In the genomic region with DNA sequence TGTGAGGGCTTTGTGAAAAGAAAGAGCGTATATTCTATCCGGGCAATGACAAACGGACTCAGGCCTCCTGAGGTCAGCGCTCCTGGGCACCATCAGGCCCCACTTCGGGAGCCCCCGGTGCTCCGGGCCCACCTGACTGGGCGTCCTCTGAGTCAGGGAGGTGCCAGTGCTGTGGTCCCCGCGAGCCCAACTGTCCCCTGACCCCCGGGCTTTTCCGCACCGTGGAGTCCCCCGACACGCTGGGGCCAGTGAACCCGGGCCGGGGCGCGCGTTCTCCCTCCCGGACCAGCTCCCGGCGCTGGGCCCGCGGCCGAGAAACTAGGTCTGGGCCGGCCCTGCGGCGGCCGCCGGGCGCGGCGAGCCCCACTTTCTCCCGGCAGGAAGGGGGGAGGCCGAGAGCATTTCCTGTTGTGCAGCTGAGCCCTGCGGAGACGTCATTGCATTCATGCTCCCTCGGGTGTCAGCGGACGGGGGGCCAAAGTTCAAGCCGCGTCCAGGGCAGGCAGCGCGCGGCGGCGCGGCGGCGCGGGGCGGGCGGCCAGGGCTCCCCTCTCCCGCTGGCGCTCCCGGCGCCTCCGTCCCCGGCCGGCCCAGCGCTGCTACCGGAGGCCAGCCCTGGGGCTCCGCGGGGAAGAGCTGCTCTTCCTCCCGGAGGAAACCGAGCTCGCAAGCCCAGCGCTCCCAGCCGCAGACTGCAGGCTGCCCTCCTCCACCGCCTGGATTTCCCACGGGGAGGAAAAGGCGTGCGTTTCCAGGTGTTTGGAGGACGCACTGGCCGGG, we compare ENCODE assay signal across 1 cellular context.
A peak's percentile ranks its signal among the peaks of the same experiment; 100 is the strongest.
TF ChIP-seq lines count a peak whose summit lies in the region.

No MANE protein-coding gene starts in this region.

TF ChIP-seq in GM23338, 12 proteins besides CTCF, POLR2A, EP300 and RAD21 (continued from another document):
- TF ChIP-seq, protein P1, sequence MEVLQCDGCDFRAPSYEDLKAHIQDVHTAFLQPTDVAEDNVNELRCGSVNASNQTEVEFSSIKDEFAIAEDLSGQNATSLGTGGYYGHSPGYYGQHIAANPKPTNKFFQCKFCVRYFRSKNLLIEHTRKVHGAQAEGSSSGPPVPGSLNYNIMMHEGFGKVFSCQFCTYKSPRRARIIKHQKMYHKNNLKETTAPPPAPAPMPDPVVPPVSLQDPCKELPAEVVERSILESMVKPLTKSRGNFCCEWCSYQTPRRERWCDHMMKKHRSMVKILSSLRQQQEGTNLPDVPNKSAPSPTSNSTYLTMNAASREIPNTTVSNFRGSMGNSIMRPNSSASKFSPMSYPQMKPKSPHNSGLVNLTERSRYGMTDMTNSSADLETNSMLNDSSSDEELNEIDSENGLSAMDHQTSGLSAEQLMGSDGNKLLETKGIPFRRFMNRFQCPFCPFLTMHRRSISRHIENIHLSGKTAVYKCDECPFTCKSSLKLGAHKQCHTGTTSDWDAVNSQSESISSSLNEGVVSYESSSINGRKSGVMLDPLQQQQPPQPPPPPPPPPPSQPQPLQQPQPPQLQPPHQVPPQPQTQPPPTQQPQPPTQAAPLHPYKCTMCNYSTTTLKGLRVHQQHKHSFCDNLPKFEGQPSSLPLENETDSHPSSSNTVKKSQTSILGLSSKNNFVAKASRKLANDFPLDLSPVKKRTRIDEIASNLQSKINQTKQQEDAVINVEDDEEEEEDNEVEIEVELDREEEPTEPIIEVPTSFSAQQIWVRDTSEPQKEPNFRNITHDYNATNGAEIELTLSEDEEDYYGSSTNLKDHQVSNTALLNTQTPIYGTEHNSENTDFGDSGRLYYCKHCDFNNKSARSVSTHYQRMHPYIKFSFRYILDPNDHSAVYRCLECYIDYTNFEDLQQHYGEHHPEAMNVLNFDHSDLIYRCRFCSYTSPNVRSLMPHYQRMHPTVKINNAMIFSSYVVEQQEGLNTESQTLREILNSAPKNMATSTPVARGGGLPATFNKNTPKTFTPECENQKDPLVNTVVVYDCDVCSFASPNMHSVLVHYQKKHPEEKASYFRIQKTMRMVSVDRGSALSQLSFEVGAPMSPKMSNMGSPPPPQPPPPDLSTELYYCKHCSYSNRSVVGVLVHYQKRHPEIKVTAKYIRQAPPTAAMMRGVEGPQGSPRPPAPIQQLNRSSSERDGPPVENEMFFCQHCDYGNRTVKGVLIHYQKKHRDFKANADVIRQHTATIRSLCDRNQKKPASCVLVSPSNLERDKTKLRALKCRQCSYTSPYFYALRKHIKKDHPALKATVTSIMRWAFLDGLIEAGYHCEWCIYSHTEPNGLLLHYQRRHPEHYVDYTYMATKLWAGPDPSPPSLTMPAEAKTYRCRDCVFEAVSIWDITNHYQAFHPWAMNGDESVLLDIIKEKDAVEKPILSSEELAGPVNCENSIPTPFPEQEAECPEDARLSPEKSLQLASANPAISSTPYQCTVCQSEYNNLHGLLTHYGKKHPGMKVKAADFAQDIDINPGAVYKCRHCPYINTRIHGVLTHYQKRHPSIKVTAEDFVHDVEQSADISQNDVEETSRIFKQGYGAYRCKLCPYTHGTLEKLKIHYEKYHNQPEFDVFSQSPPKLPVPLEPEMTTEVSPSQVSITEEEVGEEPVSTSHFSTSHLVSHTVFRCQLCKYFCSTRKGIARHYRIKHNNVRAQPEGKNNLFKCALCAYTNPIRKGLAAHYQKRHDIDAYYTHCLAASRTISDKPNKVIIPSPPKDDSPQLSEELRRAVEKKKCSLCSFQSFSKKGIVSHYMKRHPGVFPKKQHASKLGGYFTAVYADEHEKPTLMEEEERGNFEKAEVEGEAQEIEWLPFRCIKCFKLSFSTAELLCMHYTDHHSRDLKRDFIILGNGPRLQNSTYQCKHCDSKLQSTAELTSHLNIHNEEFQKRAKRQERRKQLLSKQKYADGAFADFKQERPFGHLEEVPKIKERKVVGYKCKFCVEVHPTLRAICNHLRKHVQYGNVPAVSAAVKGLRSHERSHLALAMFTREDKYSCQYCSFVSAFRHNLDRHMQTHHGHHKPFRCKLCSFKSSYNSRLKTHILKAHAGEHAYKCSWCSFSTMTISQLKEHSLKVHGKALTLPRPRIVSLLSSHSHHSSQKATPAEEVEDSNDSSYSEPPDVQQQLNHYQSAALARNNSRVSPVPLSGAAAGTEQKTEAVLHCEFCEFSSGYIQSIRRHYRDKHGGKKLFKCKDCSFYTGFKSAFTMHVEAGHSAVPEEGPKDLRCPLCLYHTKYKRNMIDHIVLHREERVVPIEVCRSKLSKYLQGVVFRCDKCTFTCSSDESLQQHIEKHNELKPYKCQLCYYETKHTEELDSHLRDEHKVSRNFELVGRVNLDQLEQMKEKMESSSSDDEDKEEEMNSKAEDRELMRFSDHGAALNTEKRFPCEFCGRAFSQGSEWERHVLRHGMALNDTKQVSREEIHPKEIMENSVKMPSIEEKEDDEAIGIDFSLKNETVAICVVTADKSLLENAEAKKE (CRISPR knock-in tag; IDR thresholded peaks at IDR 0.05), result no peak
- TF ChIP-seq STAT1 (IDR thresholded peaks at IDR 0.05; ENCODE audit: unreplicated experiment) (no peak), EZH2 (IDR thresholded peaks at IDR 0.05; ENCODE audit: low read depth, unreplicated experiment) (no peak), JUNB (IDR thresholded peaks at IDR 0.05; ENCODE audit: unreplicated experiment) (no peak), NANOG (IDR thresholded peaks at IDR 0.05; ENCODE audit: borderline replicate concordance) (no peak), CREB1 (CRISPR knock-in tag; IDR thresholded peaks at IDR 0.05; ENCODE audit: low read depth) (peak; percentile 45; the same call in 1 of the 2 replicates)
- TF ChIP-seq, protein P2, sequence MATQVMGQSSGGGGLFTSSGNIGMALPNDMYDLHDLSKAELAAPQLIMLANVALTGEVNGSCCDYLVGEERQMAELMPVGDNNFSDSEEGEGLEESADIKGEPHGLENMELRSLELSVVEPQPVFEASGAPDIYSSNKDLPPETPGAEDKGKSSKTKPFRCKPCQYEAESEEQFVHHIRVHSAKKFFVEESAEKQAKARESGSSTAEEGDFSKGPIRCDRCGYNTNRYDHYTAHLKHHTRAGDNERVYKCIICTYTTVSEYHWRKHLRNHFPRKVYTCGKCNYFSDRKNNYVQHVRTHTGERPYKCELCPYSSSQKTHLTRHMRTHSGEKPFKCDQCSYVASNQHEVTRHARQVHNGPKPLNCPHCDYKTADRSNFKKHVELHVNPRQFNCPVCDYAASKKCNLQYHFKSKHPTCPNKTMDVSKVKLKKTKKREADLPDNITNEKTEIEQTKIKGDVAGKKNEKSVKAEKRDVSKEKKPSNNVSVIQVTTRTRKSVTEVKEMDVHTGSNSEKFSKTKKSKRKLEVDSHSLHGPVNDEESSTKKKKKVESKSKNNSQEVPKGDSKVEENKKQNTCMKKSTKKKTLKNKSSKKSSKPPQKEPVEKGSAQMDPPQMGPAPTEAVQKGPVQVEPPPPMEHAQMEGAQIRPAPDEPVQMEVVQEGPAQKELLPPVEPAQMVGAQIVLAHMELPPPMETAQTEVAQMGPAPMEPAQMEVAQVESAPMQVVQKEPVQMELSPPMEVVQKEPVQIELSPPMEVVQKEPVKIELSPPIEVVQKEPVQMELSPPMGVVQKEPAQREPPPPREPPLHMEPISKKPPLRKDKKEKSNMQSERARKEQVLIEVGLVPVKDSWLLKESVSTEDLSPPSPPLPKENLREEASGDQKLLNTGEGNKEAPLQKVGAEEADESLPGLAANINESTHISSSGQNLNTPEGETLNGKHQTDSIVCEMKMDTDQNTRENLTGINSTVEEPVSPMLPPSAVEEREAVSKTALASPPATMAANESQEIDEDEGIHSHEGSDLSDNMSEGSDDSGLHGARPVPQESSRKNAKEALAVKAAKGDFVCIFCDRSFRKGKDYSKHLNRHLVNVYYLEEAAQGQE (IDR thresholded peaks at IDR 0.05; ENCODE audit: unreplicated experiment), result no peak
- TF ChIP-seq, protein P3, sequence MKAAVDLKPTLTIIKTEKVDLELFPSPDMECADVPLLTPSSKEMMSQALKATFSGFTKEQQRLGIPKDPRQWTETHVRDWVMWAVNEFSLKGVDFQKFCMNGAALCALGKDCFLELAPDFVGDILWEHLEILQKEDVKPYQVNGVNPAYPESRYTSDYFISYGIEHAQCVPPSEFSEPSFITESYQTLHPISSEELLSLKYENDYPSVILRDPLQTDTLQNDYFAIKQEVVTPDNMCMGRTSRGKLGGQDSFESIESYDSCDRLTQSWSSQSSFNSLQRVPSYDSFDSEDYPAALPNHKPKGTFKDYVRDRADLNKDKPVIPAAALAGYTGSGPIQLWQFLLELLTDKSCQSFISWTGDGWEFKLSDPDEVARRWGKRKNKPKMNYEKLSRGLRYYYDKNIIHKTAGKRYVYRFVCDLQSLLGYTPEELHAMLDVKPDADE (IDR thresholded peaks at IDR 0.05), result peak; percentile 22; the same call in 1 of the 2 replicates
